In the genomic region with DNA sequence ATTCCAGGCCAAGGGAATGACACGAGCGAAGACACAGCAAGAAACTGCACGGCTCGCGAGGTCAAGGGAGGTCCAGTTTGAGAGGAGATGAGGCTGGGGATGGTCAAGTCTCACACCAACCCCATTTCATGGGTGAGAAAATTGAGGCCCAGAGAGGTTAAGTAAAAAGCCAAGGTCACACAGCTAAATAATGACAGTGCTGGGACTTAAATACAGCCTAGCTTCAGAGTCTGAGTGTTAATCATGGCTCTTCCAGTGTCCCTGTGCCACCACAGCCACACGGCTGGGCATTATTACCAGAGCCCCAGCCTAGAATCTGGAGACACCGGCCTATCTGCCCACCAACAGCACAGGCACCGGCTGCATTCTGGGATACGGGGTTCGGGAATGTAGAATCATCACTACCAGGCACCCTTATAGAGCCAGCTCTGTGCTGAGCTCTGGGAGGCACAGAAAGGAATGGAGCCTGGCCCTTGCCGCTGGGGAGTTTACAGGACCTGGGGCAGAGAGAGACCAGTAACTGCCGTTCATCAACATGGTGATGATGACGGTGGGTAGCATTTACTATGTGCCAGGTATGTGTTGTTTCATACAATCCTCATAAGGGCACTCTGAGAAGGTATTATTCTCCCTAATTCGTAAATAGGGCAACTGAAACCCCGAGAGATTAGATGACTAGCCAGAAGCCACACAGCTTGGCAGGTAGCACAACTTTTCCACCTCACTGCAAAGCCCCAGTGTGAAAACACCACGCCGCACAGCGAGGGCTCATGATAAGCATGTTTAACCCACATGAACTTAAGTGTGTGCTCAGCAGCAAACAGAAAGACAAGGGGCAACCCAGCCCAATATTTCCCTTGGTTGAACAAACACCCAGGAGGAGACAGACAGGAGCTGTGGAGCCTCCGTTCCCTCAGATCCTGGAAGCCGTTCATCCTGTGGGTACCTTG, we compare ENCODE assay signal across 10 cellular contexts. TPM values are rescaled to one million over a fixed set of nuclear protein-coding genes. Genes with fewer than 3 reads are reported as not detected.
A peak's percentile ranks its signal among the peaks of the same experiment; 100 is the strongest.
DNase-seq lines count a peak whose midpoint lies in the region; ATAC-seq and TF ChIP-seq lines count a peak whose summit lies in the region.
"Had no signal": no experiment of that assay in that cellular context is flagged by ENCODE, and none has a peak within 500 bp of the region (broad histone marks: within the 10 kb centered on the region; RNA-seq: fewer than 3 reads in every experiment).

No MANE protein-coding gene starts in this region.

- H3K27me3 ChIP-seq in WERI-Rb-1 (ENCODE audit: insufficient read depth, low read depth, severe bottlenecking), result no peaks in the 10 kb centered on the region

- ATAC-seq in GM21515 (IDR thresholded peaks at IDR 0.05; ENCODE audit: unreplicated experiment) (no peak), HG03460 (IDR thresholded peaks at IDR 0.05; ENCODE audit: unreplicated experiment) (no peak)

- no peak overlapping the region for H3K27ac ChIP-seq in WERI-Rb-1
- H3K27ac ChIP-seq: A549 had no signal

- no peaks in the 10 kb centered on the region for H3K36me3 ChIP-seq in WERI-Rb-1

- H3K4me3 ChIP-seq in WERI-Rb-1 (ENCODE audit: low read depth, low read length), result no peak overlapping the region
- H3K4me3 ChIP-seq: A549 had no signal

- DNase-seq in NCI-H2171 treated with DMSO at 0.1 percent for 48 hours (lab: John Stamatoyannopoulos, UW), result peak; percentile 62
- no peak for DNase-seq in NCI-H2171 (lab: John Stamatoyannopoulos, UW)
- peak; percentile 45 to 60 for DNase-seq in activated CD8-positive, alpha-beta memory T cell treated with anti-CD3 and anti-CD28 coated beads for 1 hour (ENCODE audit: extremely low read depth in 1 of 2, low read depth in 1 of 2)
- peak; percentile 31 for DNase-seq in cerebellum (ENCODE audit: low spot score)
- DNase-seq in stimulated activated naive CD4-positive, alpha-beta T cell treated with Interleukin-2 at 50 U/mL for 16 hours (lab: John Stamatoyannopoulos, UW), result peak; percentile 76
- no peak for DNase-seq in WERI-Rb-1
- DNase-seq: aorta had no signal

- no peaks in the 10 kb centered on the region for H3K9me3 ChIP-seq in WERI-Rb-1 (ENCODE audit: severe bottlenecking)
- H3K9me3 ChIP-seq: A549 had no signal

- no peak for TF ChIP-seq CTCF in WERI-Rb-1 (IDR thresholded peaks at IDR 0.05; ENCODE audit: low read depth, low read length)

RNA-seq across cellular contexts. Expression of gene CD6, which starts 51.9 kb away (rescaled TPM):
- total RNA-seq in cerebellum, result 0.27 TPM

Comparison
In these comparisons a context has a peak if more than half of its experiments do, and no peak if none do; other contexts are left out.
1. DNase-seq: peak in NCI-H2171 treated with DMSO at 0.1 percent for 48 hours (single experiment), activated CD8-positive, alpha-beta memory T cell treated with anti-CD3 and anti-CD28 coated beads for 1 hour (2 of 2), cerebellum (single experiment) and stimulated activated naive CD4-positive, alpha-beta T cell treated with Interleukin-2 at 50 U/mL for 16 hours (single experiment); none in NCI-H2171 (single experiment) and WERI-Rb-1 (single experiment).